In the genomic region with DNA sequence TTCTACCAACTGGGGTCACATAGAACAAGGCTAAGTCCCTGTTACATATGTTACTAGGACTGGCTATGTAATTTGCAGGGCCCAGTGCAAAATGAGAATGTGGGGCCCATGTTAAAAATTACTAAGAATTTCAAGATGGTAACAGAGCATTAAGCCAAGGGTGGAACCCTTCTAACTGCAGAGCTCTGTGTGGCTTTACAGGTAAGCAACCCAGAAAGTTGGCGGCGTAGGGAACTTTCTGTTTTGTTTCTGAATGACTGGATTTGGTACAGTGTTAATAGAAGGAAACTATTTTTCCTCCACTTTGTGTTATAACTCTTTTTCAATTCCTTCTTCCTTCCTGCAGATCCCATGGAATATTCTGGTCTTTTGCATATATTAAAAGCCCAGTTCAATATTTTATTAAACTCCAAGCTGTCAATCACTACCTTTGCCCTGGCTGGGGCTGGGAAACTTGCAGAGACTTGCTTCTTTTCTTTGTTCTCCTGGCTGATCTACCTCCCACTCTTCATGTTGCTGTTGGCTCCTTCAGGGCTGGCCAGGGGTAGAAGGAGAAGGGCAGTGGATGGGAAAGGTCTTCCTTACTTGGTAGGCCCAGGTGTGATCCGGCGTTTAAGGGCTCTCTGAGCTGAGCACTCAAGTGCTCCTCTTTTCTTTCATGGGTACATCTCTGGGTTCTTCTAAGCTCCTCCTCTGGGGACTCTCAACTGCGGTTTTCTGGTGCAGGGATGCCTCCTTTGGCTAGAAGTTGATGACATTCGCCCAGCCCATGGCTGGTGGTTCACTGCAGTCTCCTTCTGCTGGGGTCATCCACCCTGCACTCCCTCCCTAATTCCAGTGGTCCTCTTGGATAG, we compare ENCODE assay signal across 30 cellular contexts.
DNase-seq lines count a peak whose midpoint lies in the region; TF ChIP-seq lines count a peak whose summit lies in the region.
"Had no signal": no experiment of that assay in that cellular context is flagged by ENCODE, and none has a peak within 500 bp of the region (broad histone marks: within the 10 kb centered on the region; RNA-seq: fewer than 3 reads in every experiment).

No MANE protein-coding gene starts in this region.

- in situ Hi-C loops in GM23248 (cut with MboI) = no loop called here

- H3K27me3 ChIP-seq in GM23248 (replicated peaks; ENCODE audit: insufficient read depth) = no peaks in the 10 kb centered on the region
- no peaks in the 10 kb centered on the region for H3K27me3 ChIP-seq in OCI-LY3 (ENCODE audit: low read depth, low read length)
- H3K27me3 ChIP-seq in skeletal muscle satellite cell (ENCODE audit: control insufficient read depth, insufficient read depth, low read length) = no peaks in the 10 kb centered on the region
- H3K27me3 ChIP-seq in spleen (replicated peaks in 1 of 7) = peaks cover 0 to 3% (median 0%) of the 10 kb centered on the region in 7 donors
- H3K27me3 ChIP-seq: esophagus muscularis mucosa had no signal

- H3K9ac ChIP-seq in GM23248 = peak overlapping the region; percentile 31
- no peak overlapping the region for H3K9ac ChIP-seq in OCI-LY3 (ENCODE audit: low read length)
- H3K9ac ChIP-seq in skeletal muscle satellite cell (ENCODE audit: low read depth, low read length) = peak overlapping the region; percentile 5

- H3K4me3 ChIP-seq in GM23248 (no peak overlapping the region), OCI-LY3 (ENCODE audit: low read length) (peak overlapping the region; percentile 8; the same call in 1 of the 2 replicates), epithelial cell of esophagus (ENCODE audit: low read length) (no peak overlapping the region), skeletal muscle satellite cell (ENCODE audit: low read length) (peak overlapping the region; percentile 32), spleen (no peak overlapping the region)
- H3K4me3 ChIP-seq: esophagus muscularis mucosa, K562 had no signal

- H4K20me1 ChIP-seq in GM23248 (ENCODE audit: insufficient read depth) = no peaks in the 10 kb centered on the region
- H4K20me1 ChIP-seq in OCI-LY3 (ENCODE audit: insufficient read depth, low read length) = no peaks in the 10 kb centered on the region

- no peak overlapping the region for H3K4me3 Mint-ChIP-seq in endothelial cell (ENCODE audit: unreplicated experiment)
- H3K4me3 Mint-ChIP-seq: activated CD4-positive, alpha-beta T cell treated with anti-CD3 and anti-CD28 coated beads for 36 hours; activated naive CD8-positive, alpha-beta T cell treated with anti-CD3 and anti-CD28 coated beads for 36 hours; effector memory CD8-positive, alpha-beta T cell; naive thymus-derived CD4-positive, alpha-beta T cell; stimulated activated memory B cell treated with anti-CD40 and anti-IgM and Interleukin-4, amounts not matched to agents 10 μg/mL and 1 μg/mL and 100 μg/mL, for 72 hours had no signal

- 59 to 65% methylated on average over 6 of the region's 6 CpGs for WGBS in GM23248 (ENCODE audit: low coverage in 1 of 2, low lambda C conversion rate in 2 of 2, missing lambda C conversion rate in 2 of 2), 2 experiments
- WGBS in spleen, 5 donors = 69 to 84% (median 75%) methylated on average over 6 of the region's 6 CpGs

- H2AFZ ChIP-seq in GM23248 (0 out of 2 replicates have a peak overlapping the region, but pooled peaks have one; percentile 11), OCI-LY3 (ENCODE audit: low read depth, low read length) (no peak overlapping the region)

- H3K27ac ChIP-seq in GM23248 (peak overlapping the region; percentile 79), OCI-LY3 (ENCODE audit: low read length) (peak overlapping the region; percentile 39), spleen (no peak overlapping the region)
- H3K27ac ChIP-seq: esophagus muscularis mucosa, VCaP had no signal

- intact Hi-C loops in spleen (cut with DNase I; ENCODE audit: low total_unique reads) = no loop called here

- peaks cover 41% of the 10 kb centered on the region for H3F3A ChIP-seq in GM23248 (ENCODE audit: insufficient read depth)

- H3K9me3 ChIP-seq in GM23248 (ENCODE audit: low read depth) = no peaks in the 10 kb centered on the region
- H3K9me3 ChIP-seq in OCI-LY3 (ENCODE audit: insufficient read depth, low read length) = no peaks in the 10 kb centered on the region
- no peaks in the 10 kb centered on the region for H3K9me3 ChIP-seq in skeletal muscle satellite cell (replicated peaks; ENCODE audit: low read length)
- no peaks in the 10 kb centered on the region for H3K9me3 ChIP-seq in spleen
- H3K9me3 ChIP-seq: esophagus muscularis mucosa had no signal

- TF ChIP-seq CTCF in OCI-LY3 (IDR thresholded peaks at IDR 0.05; ENCODE audit: low read depth, low read length) (no peak), epithelial cell of esophagus (IDR thresholded peaks at IDR 0.05; ENCODE audit: insufficient read depth, low read depth, low read length, missing control alignments) (no peak), spleen (IDR thresholded peaks at IDR 0.05 in 8 of 11, conservative IDR thresholded peaks at IDR 0.05 in 3 of 11) (no peak), endothelial cell (IDR thresholded peaks at IDR 0.05; ENCODE audit: unreplicated experiment) (no peak)

- TF ChIP-seq POLR2A in spleen (IDR thresholded peaks at IDR 0.05) = no peak

- H3K9me3 Mint-ChIP-seq in endothelial cell (ENCODE audit: unreplicated experiment) = no peaks in the 10 kb centered on the region
- H3K9me3 Mint-ChIP-seq: activated naive CD8-positive, alpha-beta T cell treated with anti-CD3 and anti-CD28 coated beads for 36 hours; effector memory CD8-positive, alpha-beta T cell; naive thymus-derived CD4-positive, alpha-beta T cell; stimulated activated memory B cell treated with anti-CD40 and anti-IgM and Interleukin-4, amounts not matched to agents 10 μg/mL and 1 μg/mL and 100 μg/mL, for 72 hours had no signal

- no peaks in the 10 kb centered on the region for H3K79me2 ChIP-seq in GM23248 (ENCODE audit: insufficient read depth)
- H3K79me2 ChIP-seq in OCI-LY3 (ENCODE audit: low read length) = no peaks in the 10 kb centered on the region

- no peaks in the 10 kb centered on the region for H3K36me3 ChIP-seq in GM23248 (ENCODE audit: low read depth)
- H3K36me3 ChIP-seq in OCI-LY3 (replicated peaks; ENCODE audit: low read depth, low read length) = no peaks in the 10 kb centered on the region
- no peaks in the 10 kb centered on the region for H3K36me3 ChIP-seq in skeletal muscle satellite cell (ENCODE audit: insufficient read depth, low read length)
- no peaks in the 10 kb centered on the region for H3K36me3 ChIP-seq in spleen
- H3K36me3 ChIP-seq: esophagus muscularis mucosa had no signal

- no peaks in the 10 kb centered on the region for H3K36me3 Mint-ChIP-seq in endothelial cell (ENCODE audit: low read depth, unreplicated experiment)
- H3K36me3 Mint-ChIP-seq: activated naive CD8-positive, alpha-beta T cell treated with anti-CD3 and anti-CD28 coated beads for 36 hours; naive thymus-derived CD4-positive, alpha-beta T cell; stimulated activated memory B cell treated with anti-CD40 and anti-IgM and Interleukin-4, amounts not matched to agents 10 μg/mL and 1 μg/mL and 100 μg/mL, for 72 hours had no signal

- H3K4me1 Mint-ChIP-seq in endothelial cell (ENCODE audit: unreplicated experiment) = peaks cover 4% of the 10 kb centered on the region
- H3K4me1 Mint-ChIP-seq: activated CD4-positive, alpha-beta T cell treated with anti-CD3 and anti-CD28 coated beads for 36 hours; activated naive CD8-positive, alpha-beta T cell treated with anti-CD3 and anti-CD28 coated beads for 36 hours; naive thymus-derived CD4-positive, alpha-beta T cell; stimulated activated memory B cell treated with anti-CD40 and anti-IgM and Interleukin-4, amounts not matched to agents 10 μg/mL and 1 μg/mL and 100 μg/mL, for 72 hours had no signal

- H3K27me3 Mint-ChIP-seq in endothelial cell (ENCODE audit: unreplicated experiment) = no peaks in the 10 kb centered on the region
- H3K27me3 Mint-ChIP-seq: activated CD4-positive, alpha-beta T cell treated with anti-CD3 and anti-CD28 coated beads for 36 hours; activated naive CD8-positive, alpha-beta T cell treated with anti-CD3 and anti-CD28 coated beads for 36 hours had no signal

- H3K9me2 ChIP-seq in GM23248 (ENCODE audit: insufficient read depth) = no peaks in the 10 kb centered on the region

- H3K4me1 ChIP-seq in GM23248 (ENCODE audit: insufficient read depth) (peaks cover 44% of the 10 kb centered on the region), OCI-LY3 (ENCODE audit: low read length) (peaks cover 66% of the 10 kb centered on the region), skeletal muscle satellite cell (ENCODE audit: control insufficient read depth, insufficient read depth, low read length) (peaks cover 38% of the 10 kb centered on the region), spleen (no peaks in the 10 kb centered on the region)

- DNase-seq in GM23248 (no peak), epithelial cell of esophagus (ENCODE audit: low read depth) (peak; percentile 63), spleen (no peak), endothelial cell (ENCODE audit: low spot score) (no peak), D341Med (ENCODE audit: low spot score) (no peak), DMS 273 treated with DMSO at 0.1 percent for 48 hours (lab: John Stamatoyannopoulos, UW) (no peak)
- DNase-seq: activated CD4-positive, alpha-beta T cell treated with anti-CD3 and anti-CD28 coated beads for 36 hours; activated effector memory CD4-positive, alpha-beta T cell treated with Interleukin-2 at 50 U/mL for 16 hours; activated naive CD8-positive, alpha-beta T cell treated with anti-CD3 and anti-CD28 coated beads for 36 hours; activated T-cell treated with anti-CD3 and anti-CD28 coated beads for 4 hours; aorta; C1 segment of cervical spinal cord; COR-L47; effector memory CD8-positive, alpha-beta T cell; GDM1; GOT3; midbrain; naive thymus-derived CD4-positive, alpha-beta T cell; NCI-H1105 treated with DMSO at 0.1 percent for 48 hours; NCI-H187 treated with DMSO at 0.1 percent for 48 hours; NCI-H524 treated with DMSO at 0.1 percent for 48 hours; NK-92 treated with Interleukin-12 subunit alpha and Interleukin-12 subunit beta, amount 100 ng/mL, for 24 hours; substantia nigra; T-helper 9 cell had no signal

- H3K4me2 ChIP-seq in GM23248 (ENCODE audit: unreplicated experiment) (peak overlapping the region; percentile 77), OCI-LY3 (ENCODE audit: low read length) (peak overlapping the region; percentile 54), skeletal muscle satellite cell (ENCODE audit: low read length) (peak overlapping the region; percentile 37)

- H3K27ac Mint-ChIP-seq in endothelial cell (ENCODE audit: unreplicated experiment) = no peak overlapping the region
- H3K27ac Mint-ChIP-seq: activated CD4-positive, alpha-beta T cell treated with anti-CD3 and anti-CD28 coated beads for 36 hours; activated naive CD8-positive, alpha-beta T cell treated with anti-CD3 and anti-CD28 coated beads for 36 hours; effector memory CD8-positive, alpha-beta T cell; naive thymus-derived CD4-positive, alpha-beta T cell; stimulated activated memory B cell treated with anti-CD40 and anti-IgM and Interleukin-4, amounts not matched to agents 10 μg/mL and 1 μg/mL and 100 μg/mL, for 72 hours had no signal

Comparison
In these comparisons a context has a peak if more than half of its experiments do, and no peak if none do; other contexts are left out.
1. H3K27ac ChIP-seq: peak in GM23248 (single experiment) and OCI-LY3 (single experiment); none in spleen (0 of 8).
2. H3K4me3 ChIP-seq: peak in OCI-LY3 (single experiment) and skeletal muscle satellite cell (single experiment); none in GM23248 (single experiment), epithelial cell of esophagus (single experiment) and spleen (0 of 8).
3. Peak in every context shown above with its lines, with median percentiles within 50 percentile points of each other: H3K4me2 ChIP-seq.